ENCODE assay signal across 16 cellular contexts in genomic region chr10:33165911-33166310, GRCh38.
DNase-seq lines count a peak whose midpoint lies in the region; ATAC-seq and TF ChIP-seq lines count a peak whose summit lies in the region.
"Had no signal": no experiment of that assay in that cellular context is flagged by ENCODE, and none has a peak within 500 bp of the region (broad histone marks: within the 10 kb centered on the region; RNA-seq: fewer than 3 reads in every experiment).

No MANE protein-coding gene starts in this region.

- H4K20me1 ChIP-seq in HCT116 (ENCODE audit: insufficient read depth) (no peaks in the 10 kb centered on the region), osteoblast (ENCODE audit: insufficient read depth, low read length) (no peaks in the 10 kb centered on the region)

- H3K4me3 Mint-ChIP-seq in brain = peak overlapping the region in 2 of 5 experiments; percentile 9 to 22
- H3K4me3 Mint-ChIP-seq in stimulated activated effector memory CD8-positive, alpha-beta T cell treated with anti-CD3 and anti-CD28 coated beads, Interleukin-12 subunit alpha, Interleukin-12 subunit beta, amount 100 ng/mL, for 72 hours = no peak overlapping the region
- H3K4me3 Mint-ChIP-seq: CD4-positive, CD25-positive, alpha-beta regulatory T cell had no signal

- H3K9me3 ChIP-seq in HCT116 (ENCODE audit: control insufficient read depth in 1 of 2, insufficient read depth in 1 of 2, low read depth in 1 of 2, low read length in 2 of 2) (no peaks in the 10 kb centered on the region), osteoblast (ENCODE audit: low read depth, low read length) (no peaks in the 10 kb centered on the region)
- H3K9me3 ChIP-seq: BE2C, Caco-2 had no signal

- H3K27ac Mint-ChIP-seq in brain = peak overlapping the region in 4 of 5 experiments; percentile 5 to 51 (median 30)
- H3K27ac Mint-ChIP-seq in stimulated activated effector memory CD8-positive, alpha-beta T cell treated with anti-CD3 and anti-CD28 coated beads, Interleukin-12 subunit alpha, Interleukin-12 subunit beta, amount 100 ng/mL, for 72 hours = no peak overlapping the region

- ATAC-seq in HCT116 = no peak
- no peak for ATAC-seq in stimulated activated effector memory CD8-positive, alpha-beta T cell treated with anti-CD3 and anti-CD28 coated beads, Interleukin-12 subunit alpha, Interleukin-12 subunit beta, amount 100 ng/mL, for 72 hours

- H3K4me2 ChIP-seq in HCT116 (ENCODE audit: low read length) = no peak overlapping the region
- H3K4me2 ChIP-seq in osteoblast (ENCODE audit: insufficient read depth, low read length) = no peak overlapping the region
- H3K4me2 ChIP-seq: PC-9 had no signal

- no peak overlapping the region for H3K27ac ChIP-seq in HCT116 (ENCODE audit: low read depth, low read length)
- H3K27ac ChIP-seq in osteoblast (ENCODE audit: low read depth, low read length) = no peak overlapping the region
- H3K27ac ChIP-seq: PC-9 had no signal

- H3K4me3 ChIP-seq in HCT116 (replicated peaks in 1 of 2; ENCODE audit: low read depth in 1 of 2, low read length in 2 of 2) (no peak overlapping the region), osteoblast (ENCODE audit: insufficient read depth, low read length) (no peak overlapping the region)
- H3K4me3 ChIP-seq: PC-9 had no signal

- H3K4me1 Mint-ChIP-seq in brain = peaks cover 36% of the 10 kb centered on the region
- no peaks in the 10 kb centered on the region for H3K4me1 Mint-ChIP-seq in stimulated activated effector memory CD8-positive, alpha-beta T cell treated with anti-CD3 and anti-CD28 coated beads, Interleukin-12 subunit alpha, Interleukin-12 subunit beta, amount 100 ng/mL, for 72 hours

- peak overlapping the region; percentile 70 for H2AFZ ChIP-seq in HCT116 (ENCODE audit: low read depth, low read length, poor library complexity, severe bottlenecking)
- peak overlapping the region; percentile 3 for H2AFZ ChIP-seq in osteoblast (ENCODE audit: low read length)
- H2AFZ ChIP-seq: PC-9 had no signal

- no peak for TF ChIP-seq POLR2A in HCT116 (IDR thresholded peaks at IDR 0.05; ENCODE audit: borderline replicate concordance, extremely low read depth, insufficient read depth, insufficient read length)

- H3K27me3 ChIP-seq in HCT116 (ENCODE audit: insufficient read depth, low read length) (no peaks in the 10 kb centered on the region), osteoblast (ENCODE audit: insufficient read depth, low read length) (no peaks in the 10 kb centered on the region)
- H3K27me3 ChIP-seq: BE2C had no signal

- H3K79me2 ChIP-seq in HCT116 (ENCODE audit: insufficient read depth, low read length) (no peaks in the 10 kb centered on the region), osteoblast (ENCODE audit: insufficient read depth, low read length) (no peaks in the 10 kb centered on the region)

- intact Hi-C loops in HCT116 (cut with micrococcal nuclease) = no loop called here

- peaks cover 22% of the 10 kb centered on the region for H3K27me3 Mint-ChIP-seq in brain

- peaks cover 0 to 9% (median 0%) of the 10 kb centered on the region in 5 experiments for H3K9me3 Mint-ChIP-seq in brain
- H3K9me3 Mint-ChIP-seq in stimulated activated effector memory CD8-positive, alpha-beta T cell treated with anti-CD3 and anti-CD28 coated beads, Interleukin-12 subunit alpha, Interleukin-12 subunit beta, amount 100 ng/mL, for 72 hours = no peaks in the 10 kb centered on the region

- CTCF ChIA-PET in HCT116 (lab: Charles Lee) = no interaction called here

- no peaks in the 10 kb centered on the region for H3K36me3 Mint-ChIP-seq in brain
- H3K36me3 Mint-ChIP-seq in stimulated activated effector memory CD8-positive, alpha-beta T cell treated with anti-CD3 and anti-CD28 coated beads, Interleukin-12 subunit alpha, Interleukin-12 subunit beta, amount 100 ng/mL, for 72 hours = no peaks in the 10 kb centered on the region

- no peak overlapping the region for H3K9ac ChIP-seq in HCT116 (ENCODE audit: low read length)

- DNase-seq in NCI-H748 (lab: John Stamatoyannopoulos, UW; ENCODE audit: unreplicated experiment) (peak; percentile 10), NCI-H748 treated with DMSO at 0.1 percent for 48 hours (lab: John Stamatoyannopoulos, UW) (no peak), HCT116 (ENCODE audit: low read depth, low spot score) (no peak), osteoblast (ENCODE audit: insufficient read length, low spot score, missing footprints) (no peak)
- DNase-seq in stimulated activated effector memory CD8-positive, alpha-beta T cell treated with anti-CD3 and anti-CD28 coated beads, Interleukin-12 subunit alpha, Interleukin-12 subunit beta, amount 100 ng/mL, for 72 hours (ENCODE audit: low spot score in 2 of 2) = no peak
- no peak for DNase-seq in activated effector memory CD4-positive, alpha-beta T cell treated with anti-CD3 and anti-CD28 coated beads, Interleukin-2, amount 50 U/mL, for 16 hours
- DNase-seq: BE2C; Caco-2; CD4-positive, CD25-positive, alpha-beta regulatory T cell; NCI-H1105 treated with DMSO at 0.1 percent for 48 hours; NCI-H187; NCI-H2107; NCI-H446 treated with DMSO at 0.1 percent for 48 hours; NCI-H82; PC-9 had no signal

- POLR2A ChIA-PET in HCT116 (lab: Charles Lee) = no interaction called here

- H3K36me3 ChIP-seq in HCT116 (ENCODE audit: control insufficient read depth in 1 of 2, insufficient read depth in 2 of 2, low read length in 2 of 2) (no peaks in the 10 kb centered on the region), osteoblast (ENCODE audit: insufficient read depth, low read length) (no peaks in the 10 kb centered on the region)
- H3K36me3 ChIP-seq: BE2C had no signal

- TF ChIP-seq CTCF in HCT116 (IDR thresholded peaks at IDR 0.05 in 2 of 3, conservative IDR thresholded peaks at IDR 0.05 in 1 of 3; ENCODE audit: borderline replicate concordance in 1 of 3, insufficient read depth in 1 of 3, low read depth in 2 of 3, low read length in 2 of 3) (no peak), brain (conservative IDR thresholded peaks at IDR 0.05) (no peak), osteoblast (IDR thresholded peaks at IDR 0.05; ENCODE audit: extremely low read depth, low read depth, low read length) (no peak)

- no peaks in the 10 kb centered on the region for H3K9me2 ChIP-seq in HCT116 (ENCODE audit: insufficient read depth)

- H3K4me1 ChIP-seq in HCT116 (ENCODE audit: control insufficient read depth in 1 of 2, insufficient read depth in 2 of 2, low read length in 2 of 2) (peaks cover 0 to 12% of the 10 kb centered on the region in 2 experiments; a peak in 2 of 4 replicates), osteoblast (ENCODE audit: insufficient read depth, low read length) (peaks cover 7% of the 10 kb centered on the region)
- H3K4me1 ChIP-seq: BE2C had no signal

- RAD21 ChIA-PET in HCT116 (lab: Charles Lee; ENCODE audit: low non-redundant PET in 1 of 2, low total read pairs in 2 of 2, uncharacterized antibody in 2 of 2, unreplicated experiment in 2 of 2) = no interaction called here

- BruUV-seq in HCT116 (replicated peaks; lab: Mats Ljungman, UMichigan) = no TSS peak

- no peak for TF ChIP-seq RAD21 in HCT116 (IDR thresholded peaks at IDR 0.05; ENCODE audit: low read depth)

TF ChIP-seq in HCT116, 20 proteins besides CTCF, POLR2A, EP300 and RAD21:
- TF ChIP-seq CBX3 (IDR thresholded peaks at IDR 0.05; ENCODE audit: low read depth) (no peak), ZFX (IDR thresholded peaks at IDR 0.05) (no peak), EZH2phosphoT487 (IDR thresholded peaks at IDR 0.05; ENCODE audit: borderline replicate concordance) (no peak)
